In the genomic region with DNA sequence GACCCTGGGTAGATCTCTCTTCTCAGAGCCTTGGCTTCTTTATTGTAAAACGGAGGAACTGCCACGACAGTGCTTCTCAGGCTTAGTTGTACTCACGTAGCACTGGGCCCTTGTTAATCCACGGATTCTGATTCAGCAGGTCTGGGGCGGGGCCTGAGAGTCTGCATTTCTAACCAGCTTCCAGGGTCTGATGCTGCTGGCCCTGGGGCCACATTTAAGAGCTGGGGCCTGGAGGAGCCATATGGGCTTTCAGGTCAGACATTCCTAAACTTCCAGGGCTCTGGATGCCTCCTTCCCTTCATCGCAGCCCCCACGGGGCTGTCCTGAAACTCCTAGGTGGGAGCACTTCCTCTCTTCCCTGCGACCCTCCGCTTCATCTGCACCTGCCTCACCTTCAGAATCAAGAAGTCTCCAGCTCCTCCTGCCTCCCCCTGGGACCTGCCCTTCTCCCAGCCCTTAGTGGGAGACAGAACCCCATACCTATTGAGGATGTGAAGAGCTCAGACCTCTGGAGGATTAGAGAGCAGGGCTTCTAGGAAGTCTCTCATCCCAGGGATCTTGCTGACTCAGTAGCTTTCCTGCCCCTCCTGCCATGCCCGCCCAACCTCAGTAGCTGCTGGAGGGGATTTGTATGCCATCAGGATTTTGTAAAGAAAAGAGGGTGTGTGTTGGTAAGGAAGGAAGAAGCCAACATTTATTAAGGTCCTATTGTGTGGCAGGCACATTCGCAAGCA, we compare ENCODE assay signal across 9 cellular contexts.
DNase-seq lines count a peak whose midpoint lies in the region; ATAC-seq and TF ChIP-seq lines count a peak whose summit lies in the region.
"Had no signal": no experiment of that assay in that cellular context is flagged by ENCODE, and none has a peak within 500 bp of the region (broad histone marks: within the 10 kb centered on the region; RNA-seq: fewer than 3 reads in every experiment).

No MANE protein-coding gene starts in this region.

- BruUV-seq in IMR-90 (replicated peaks; lab: Mats Ljungman, UMichigan): no TSS peak

- no peak overlapping the region for H3K4me3 Mint-ChIP-seq in T-cell
- H3K4me3 Mint-ChIP-seq: CD8-positive, alpha-beta memory T cell had no signal

- peak overlapping the region; percentile 82 for H2AFZ ChIP-seq in IMR-90 (replicated peaks; ENCODE audit: low read length, poor library complexity)
- H2AFZ ChIP-seq in MM.1S (ENCODE audit: low read length): no peak overlapping the region

- H3F3A ChIP-seq in MM.1S (ENCODE audit: insufficient read depth, low read length): no peaks in the 10 kb centered on the region

- CTCF ChIA-PET in IMR-90 (lab: Yijun Ruan, JAX): interaction anchor here (0.6 kb wide), 1 partner anchor 369 kb away, joined by 4 read pairs; no protein-coding TSS in a partner anchor
- CTCF ChIA-PET in T-cell (lab: Charles Lee): no interaction called here

- H2BK120ac ChIP-seq in IMR-90 (ENCODE audit: low read depth, low read length): peak overlapping the region; percentile 36; the same call in 1 of the 2 replicates
- H2BK120ac ChIP-seq in mesendoderm (ENCODE audit: low read depth, low read length): no peak overlapping the region

- no peaks in the 10 kb centered on the region for H3K36me3 ChIP-seq in IMR-90 (ENCODE audit: control insufficient read depth, insufficient read depth, low read length)
- no peaks in the 10 kb centered on the region for H3K36me3 ChIP-seq in duodenal mucosa (ENCODE audit: control insufficient read depth in 1 of 2, insufficient read depth in 2 of 2, low read length in 2 of 2)
- no peaks in the 10 kb centered on the region for H3K36me3 ChIP-seq in mesendoderm (ENCODE audit: control insufficient read depth, insufficient read depth, low read length)
- H3K36me3 ChIP-seq in subcutaneous abdominal adipose tissue (ENCODE audit: control insufficient read depth in 5 of 5, insufficient read depth in 5 of 5, low read length in 5 of 5): no peaks in the 10 kb centered on the region
- H3K36me3 ChIP-seq in MM.1S (replicated peaks; ENCODE audit: insufficient read depth, low read length): no peaks in the 10 kb centered on the region

- H2BK15ac ChIP-seq in IMR-90 (ENCODE audit: low read depth, low read length): peak overlapping the region; percentile 44; the same call in 1 of the 3 replicates
- no peak overlapping the region for H2BK15ac ChIP-seq in mesendoderm (replicated peaks; ENCODE audit: low read depth)

- H3K56ac ChIP-seq in IMR-90 (ENCODE audit: extremely low read depth, insufficient read depth, low read length) (no peak overlapping the region), mesendoderm (ENCODE audit: low read length) (peak overlapping the region; percentile 42)

- no peaks in the 10 kb centered on the region for H3K79me1 ChIP-seq in IMR-90 (ENCODE audit: low read depth in 1 of 2, low read length in 2 of 2)
- no peaks in the 10 kb centered on the region for H3K79me1 ChIP-seq in mesendoderm (ENCODE audit: low read length)

- TF ChIP-seq POLR2A in IMR-90 (IDR thresholded peaks at IDR 0.05; ENCODE audit: low read depth, low read length): no peak

- H3K9ac ChIP-seq in IMR-90 (ENCODE audit: low read depth, low read length) (no peak overlapping the region), duodenal mucosa (ENCODE audit: low read depth in 1 of 2, low read length in 2 of 2) (no peak overlapping the region), mesendoderm (ENCODE audit: low read length) (no peak overlapping the region), subcutaneous abdominal adipose tissue (ENCODE audit: low read length in 5 of 5) (peak overlapping the region in 3 of 5 donors; percentile 5 to 68 (median 53)), MM.1S (ENCODE audit: low read length) (no peak overlapping the region)

- no peaks in the 10 kb centered on the region for H3K9me3 Mint-ChIP-seq in T-cell
- H3K9me3 Mint-ChIP-seq: CD8-positive, alpha-beta memory T cell had no signal

- TF ChIP-seq CTCF in IMR-90 (conservative IDR thresholded peaks at IDR 0.05; ENCODE audit: low read depth, low read length): no peak
- no peak for TF ChIP-seq CTCF in MM.1S (IDR thresholded peaks at IDR 0.05; ENCODE audit: low read length)

- H4K91ac ChIP-seq in IMR-90 (ENCODE audit: insufficient read depth, low read depth, low read length): peak overlapping the region; percentile 60

- DNase-seq in IMR-90 (no peak), mesendoderm (no peak), MM.1S (no peak), NCI-H82 treated with DMSO at 0.1 percent for 48 hours (lab: John Stamatoyannopoulos, UW; ENCODE audit: unreplicated experiment) (no peak), T-cell (no peak)
- DNase-seq: CD8-positive, alpha-beta memory T cell had no signal

- H4K5ac ChIP-seq in IMR-90 (ENCODE audit: low read depth, low read length) (no peak overlapping the region), mesendoderm (ENCODE audit: low read length) (no peak overlapping the region)

- peak overlapping the region; percentile 48 to 52; a peak in 3 of 4 replicates for H4K8ac ChIP-seq in IMR-90 (ENCODE audit: low read depth in 2 of 2, low read length in 2 of 2)
- no peak overlapping the region for H4K8ac ChIP-seq in mesendoderm (ENCODE audit: low read depth, low read length)

- H3K18ac ChIP-seq in IMR-90 (ENCODE audit: low read depth, low read length): no peak overlapping the region; the same call in 1 of the 2 replicates
- no peak overlapping the region for H3K18ac ChIP-seq in mesendoderm (ENCODE audit: low read length)

- no peaks in the 10 kb centered on the region for H3K36me3 Mint-ChIP-seq in T-cell

- H3K9me3 ChIP-seq in IMR-90 (ENCODE audit: control insufficient read depth, insufficient read depth, low read length) (no peaks in the 10 kb centered on the region), duodenal mucosa (ENCODE audit: control insufficient read depth in 1 of 2, low read length in 2 of 2) (no peaks in the 10 kb centered on the region), subcutaneous abdominal adipose tissue (ENCODE audit: control insufficient read depth in 5 of 5, low read length in 5 of 5) (no peaks in the 10 kb centered on the region), MM.1S (replicated peaks; ENCODE audit: insufficient read depth, low read length) (no peaks in the 10 kb centered on the region)

- H3K79me2 ChIP-seq in mesendoderm (ENCODE audit: control insufficient read depth, insufficient read depth, low read length) (no peaks in the 10 kb centered on the region), MM.1S (ENCODE audit: low read length) (no peaks in the 10 kb centered on the region)

- dilution Hi-C loops in IMR-90 (cut with HindIII; ENCODE audit: low sequenced_read_pairs, unreplicated experiment): no loop called here

- no peaks in the 10 kb centered on the region for H3K9me2 ChIP-seq in MM.1S (replicated peaks; ENCODE audit: insufficient read depth, low read length)

- H3K27ac ChIP-seq in IMR-90 (ENCODE audit: insufficient read depth, low read length): no peak overlapping the region
- H3K27ac ChIP-seq in duodenal mucosa (ENCODE audit: low read depth, low read length): peak overlapping the region; percentile 66
- H3K27ac ChIP-seq in mesendoderm (ENCODE audit: low read depth, low read length): peak overlapping the region; percentile 40
- peak overlapping the region; percentile 83 for H3K27ac ChIP-seq in subcutaneous abdominal adipose tissue (ENCODE audit: low read depth, low read length)
- no peak overlapping the region for H3K27ac ChIP-seq in MM.1S (ENCODE audit: low read length)

- no peaks in the 10 kb centered on the region for H3K4me1 Mint-ChIP-seq in T-cell
- H3K4me1 Mint-ChIP-seq: CD8-positive, alpha-beta memory T cell had no signal

- H3K23ac ChIP-seq in IMR-90 (ENCODE audit: low read depth, low read length) (no peak overlapping the region), mesendoderm (ENCODE audit: low read length) (no peak overlapping the region)

- WGBS in IMR-90 (ENCODE audit: extremely low coverage in 2 of 2, insufficient read length in 1 of 2), 2 experiments: 91% methylated on average over 7 of the region's 11 CpGs; no CpG with 5 or more reads in 1 of the 2 experiments
- no CpG with 5 or more reads among the region's 11 CpGs for WGBS in mesendoderm (ENCODE audit: extremely low coverage, insufficient coverage, low lambda C conversion rate)

- no peak overlapping the region for H3K14ac ChIP-seq in IMR-90 (replicated peaks; ENCODE audit: low read depth, low read length)

- intact Hi-C loops in IMR-90 (cut with micrococcal nuclease): no loop called here

- peak overlapping the region; percentile 47 for H2AK9ac ChIP-seq in IMR-90 (replicated peaks; ENCODE audit: low read depth, low read length, poor library complexity)

- no peak overlapping the region for H2BK5ac ChIP-seq in IMR-90 (ENCODE audit: low read depth, low read length, poor library complexity, severe bottlenecking)
- H2BK5ac ChIP-seq in mesendoderm (ENCODE audit: low read length): no peak overlapping the region

- H4K20me1 ChIP-seq in IMR-90 (ENCODE audit: insufficient read depth, low read length) (no peaks in the 10 kb centered on the region), MM.1S (ENCODE audit: insufficient read depth, low read length) (no peaks in the 10 kb centered on the region)

- TF ChIP-seq RAD21 in IMR-90 (IDR thresholded peaks at IDR 0.05; ENCODE audit: low read length): no peak

- H3K4me3 ChIP-seq in IMR-90 (ENCODE audit: insufficient read depth, low read depth, low read length): no peak overlapping the region
- H3K4me3 ChIP-seq in duodenal mucosa (ENCODE audit: low read depth in 1 of 2, low read length in 2 of 2): no peak overlapping the region
- H3K4me3 ChIP-seq in mesendoderm (ENCODE audit: low read length): no peak overlapping the region
- peak overlapping the region in 4 of 5 donors; percentile 19 to 57 (median 46) for H3K4me3 ChIP-seq in subcutaneous abdominal adipose tissue (ENCODE audit: low read depth in 1 of 5, low read length in 5 of 5)
- H3K4me3 ChIP-seq in MM.1S (ENCODE audit: low read length): no peak overlapping the region

- no peak overlapping the region for H3K27ac Mint-ChIP-seq in T-cell
- H3K27ac Mint-ChIP-seq: CD8-positive, alpha-beta memory T cell had no signal

- POLR2A ChIA-PET in IMR-90 (lab: Charles Lee; ENCODE audit: unreplicated experiment): no interaction called here
- POLR2A ChIA-PET in T-cell (lab: Charles Lee): no interaction called here

- H3K4me2 ChIP-seq in IMR-90 (ENCODE audit: low read depth, low read length) (no peak overlapping the region), mesendoderm (ENCODE audit: low read length) (no peak overlapping the region), MM.1S (ENCODE audit: low read depth, low read length) (no peak overlapping the region)

- peaks cover 19% of the 10 kb centered on the region for H3K9me1 ChIP-seq in IMR-90 (ENCODE audit: insufficient read depth, low read length)

- H3K27me3 ChIP-seq in IMR-90 (ENCODE audit: control insufficient read depth, insufficient read depth, low read length) (no peaks in the 10 kb centered on the region), duodenal mucosa (ENCODE audit: control insufficient read depth in 1 of 2, insufficient read depth in 2 of 2, low read length in 2 of 2) (no peaks in the 10 kb centered on the region), mesendoderm (ENCODE audit: insufficient read depth, low read length, poor library complexity) (no peaks in the 10 kb centered on the region), subcutaneous abdominal adipose tissue (ENCODE audit: control insufficient read depth in 5 of 5, insufficient read depth in 4 of 5, low read length in 5 of 5) (no peaks in the 10 kb centered on the region), MM.1S (replicated peaks; ENCODE audit: insufficient read depth, low read length) (no peaks in the 10 kb centered on the region)

- in situ Hi-C loops in IMR-90 (cut with MboI; ENCODE audit: low sequenced_read_pairs): no loop called here

- peak overlapping the region; percentile 9; the same call in 1 of the 2 replicates for H2BK20ac ChIP-seq in IMR-90 (ENCODE audit: low read depth, low read length)

- peak overlapping the region; percentile 49; the same call in 1 of the 2 replicates for H2AK5ac ChIP-seq in IMR-90 (ENCODE audit: low read depth, low read length)
- no peak overlapping the region for H2AK5ac ChIP-seq in mesendoderm (ENCODE audit: low read length)

- ATAC-seq in IMR-90 (ENCODE audit: low read depth) (no peak), T-cell (replicated peaks in 1 of 4) (no peak), HG02973 (IDR thresholded peaks at IDR 0.05; ENCODE audit: unreplicated experiment) (no peak)

- H3K4me1 ChIP-seq in IMR-90 (ENCODE audit: control insufficient read depth, insufficient read depth, low read length): peaks cover 22% of the 10 kb centered on the region
- H3K4me1 ChIP-seq in duodenal mucosa (ENCODE audit: control insufficient read depth in 1 of 2, insufficient read depth in 2 of 2, low read length in 2 of 2): no peaks in the 10 kb centered on the region
- peaks cover 5% of the 10 kb centered on the region for H3K4me1 ChIP-seq in mesendoderm (ENCODE audit: control insufficient read depth, low read depth, low read length)
- H3K4me1 ChIP-seq in subcutaneous abdominal adipose tissue (ENCODE audit: control insufficient read depth in 5 of 5, insufficient read depth in 5 of 5, low read length in 5 of 5): peaks cover 7 to 35% (median 17%) of the 10 kb centered on the region in 5 donors
- peaks cover 2% of the 10 kb centered on the region; the same call in 1 of the 2 replicates for H3K4me1 ChIP-seq in MM.1S (ENCODE audit: low read length)

- H3K27me3 Mint-ChIP-seq in T-cell: peaks cover 10 to 15% of the 10 kb centered on the region in 2 donors

- H3K4ac ChIP-seq in IMR-90 (ENCODE audit: low read depth, low read length): peak overlapping the region; percentile 4; the same call in 1 of the 2 replicates
- H3K4ac ChIP-seq in mesendoderm (ENCODE audit: low read depth, low read length): no peak overlapping the region

Comparison
In these comparisons a context has a peak if more than half of its experiments do, and no peak if none do; other contexts are left out.
1. H3K27ac ChIP-seq: peak in duodenal mucosa (single experiment), mesendoderm (single experiment) and subcutaneous abdominal adipose tissue (single experiment); none in IMR-90 (single experiment) and MM.1S (single experiment).
2. H3K4me3 ChIP-seq: peak in subcutaneous abdominal adipose tissue (4 of 5); none in IMR-90 (single experiment), duodenal mucosa (0 of 2), mesendoderm (single experiment) and MM.1S (single experiment).
3. H3K9ac ChIP-seq: peak in subcutaneous abdominal adipose tissue (3 of 5); none in IMR-90 (single experiment), duodenal mucosa (0 of 2), mesendoderm (single experiment) and MM.1S (single experiment).